In the genomic region with DNA sequence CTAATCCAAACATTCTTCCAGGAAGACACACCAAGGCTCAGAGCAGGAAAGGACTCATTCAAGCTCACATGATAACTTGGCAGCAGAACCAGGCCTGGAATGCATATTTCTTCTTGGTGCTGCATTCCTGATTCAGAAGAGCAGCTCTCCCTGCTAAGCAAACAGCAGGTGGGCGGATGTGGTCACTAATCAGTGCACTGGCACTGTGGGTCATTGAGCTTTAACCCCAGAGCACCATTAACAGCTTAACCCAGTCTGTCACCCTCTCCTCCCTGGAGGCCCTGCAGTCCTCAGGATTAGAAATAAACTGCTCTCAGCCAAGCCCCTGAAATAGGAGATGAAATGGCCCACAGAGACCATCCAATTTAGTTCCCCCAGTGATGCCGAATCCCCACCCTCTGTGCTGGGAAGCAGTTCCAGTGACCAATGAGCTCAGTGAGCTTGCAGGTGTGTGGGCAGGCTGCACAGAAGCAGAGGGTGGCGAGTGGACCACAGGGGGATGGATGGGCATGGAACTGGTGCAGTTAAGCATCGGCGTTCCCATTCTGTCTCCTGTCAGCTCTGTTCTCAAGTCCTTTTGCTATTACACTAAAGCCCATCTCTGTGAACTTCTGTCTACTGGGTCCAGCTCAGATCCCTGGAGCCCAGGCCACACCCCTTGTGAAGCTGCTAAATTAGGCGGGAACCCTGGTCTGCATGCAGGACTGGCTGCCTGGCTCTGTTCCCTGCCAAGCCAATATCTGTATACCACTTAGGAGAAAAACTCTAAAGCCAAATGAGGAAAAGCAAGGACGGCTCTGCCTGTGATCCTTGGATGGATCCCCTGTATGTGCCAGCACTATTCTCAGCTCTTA, we compare ENCODE assay signal across 9 cellular contexts. TPM values are rescaled to one million over a fixed set of nuclear protein-coding genes. Genes with fewer than 3 reads are reported as not detected.
DNase-seq lines count a peak whose midpoint lies in the region; ATAC-seq, FAIRE-seq and TF ChIP-seq lines count a peak whose summit lies in the region.
"Had no signal": no experiment of that assay in that cellular context is flagged by ENCODE, and none has a peak within 500 bp of the region (broad histone marks: within the 10 kb centered on the region; RNA-seq: fewer than 3 reads in every experiment).

No MANE protein-coding gene starts in this region.

- H2AFZ ChIP-seq in keratinocyte (ENCODE audit: control insufficient read depth, low read length) = no peak overlapping the region

- no peak overlapping the region for H3K4me3 ChIP-seq in astrocyte of the spinal cord (ENCODE audit: low read depth, low read length)
- no peak overlapping the region for H3K4me3 ChIP-seq in keratinocyte (ENCODE audit: control insufficient read depth in 2 of 3, extremely low read depth in 1 of 3, insufficient read depth in 2 of 3, low read depth in 1 of 3, low read length in 3 of 3)

- no peak for FAIRE-seq in keratinocyte (lab: Jason Lieb, UNC)

- H3K9me3 ChIP-seq in keratinocyte (ENCODE audit: control insufficient read depth, low read depth, low read length) = no peaks in the 10 kb centered on the region

- H3K9ac ChIP-seq in keratinocyte (ENCODE audit: control insufficient read depth, extremely low read depth, insufficient read depth, low read length) = no peak overlapping the region

- dilution Hi-C loops in keratinocyte (cut with MboI; ENCODE audit: extremely low pct_ligation_motif_present, low sequenced_read_pairs) = no loop called here

- in situ Hi-C loops in astrocyte of the spinal cord (cut with HindIII; ENCODE audit: low sequenced_read_pairs) = no loop called here

- TF ChIP-seq CTCF in astrocyte of the spinal cord (IDR thresholded peaks at IDR 0.05; ENCODE audit: low read depth, low read length) (no peak), keratinocyte (optimal IDR thresholded peaks at IDR 0.05 in 1 of 3, IDR thresholded peaks at IDR 0.05 in 1 of 3, conservative IDR thresholded peaks at IDR 0.05 in 1 of 3; ENCODE audit: extremely low read depth in 1 of 3, insufficient read depth in 2 of 3, low read length in 3 of 3) (no peak)

- H3K9me1 ChIP-seq in keratinocyte (ENCODE audit: control insufficient read depth, extremely low read depth, insufficient read depth, low read length) = no peaks in the 10 kb centered on the region

- H4K20me1 ChIP-seq in keratinocyte (ENCODE audit: control insufficient read depth, extremely low read depth, insufficient read depth, low read length) = no peaks in the 10 kb centered on the region

- DNase-seq in A172 (ENCODE audit: low spot score) (peak; percentile 100), astrocyte of the spinal cord (ENCODE audit: low read depth, low spot score) (peak; percentile 93), keratinocyte (ENCODE audit: low read depth, low spot score) (peak; percentile 59), NCI-H128 (lab: John Stamatoyannopoulos, UW; ENCODE audit: unreplicated experiment) (no peak), C1 segment of cervical spinal cord (lab: John Stamatoyannopoulos, UW) (no peak), NOMO-1 (lab: John Stamatoyannopoulos, UW; ENCODE audit: unreplicated experiment in 2 of 2) (no peak)
- DNase-seq: head of caudate nucleus had no signal

- H3K4me2 ChIP-seq in keratinocyte (ENCODE audit: control insufficient read depth, extremely low read depth, insufficient read depth, low read depth, low read length) = no peak overlapping the region

- no peak overlapping the region for H3K27ac ChIP-seq in keratinocyte (ENCODE audit: control insufficient read depth, insufficient read depth, low read length)

- H3K36me3 ChIP-seq in keratinocyte (ENCODE audit: control insufficient read depth in 2 of 2, extremely low read depth in 1 of 2, insufficient read depth in 2 of 2, low read length in 2 of 2) = no peaks in the 10 kb centered on the region

- no peaks in the 10 kb centered on the region for H3K27me3 ChIP-seq in keratinocyte (ENCODE audit: control insufficient read depth, extremely low read depth, insufficient read depth, low read length)

- H3K79me2 ChIP-seq in keratinocyte (ENCODE audit: control insufficient read depth, insufficient read depth, low read length) = no peaks in the 10 kb centered on the region

- peak; percentile 47 for ATAC-seq in HG03378 (IDR thresholded peaks at IDR 0.05; ENCODE audit: unreplicated experiment)
- no peak for ATAC-seq in activated CD4-positive, CD25-positive, alpha-beta regulatory T cell treated with anti-CD3 and anti-CD28 coated beads, Interleukin-2, amount 50 U/mL, for 24 hours

- H3K4me1 ChIP-seq in keratinocyte (ENCODE audit: control insufficient read depth, extremely low read depth, insufficient read depth, low read length) = peaks cover 5% of the 10 kb centered on the region

RNA-seq across cellular contexts. Expression of gene MEGF9, which starts 16.6 kb away (rescaled TPM):
- total RNA-seq in A172 (2014; rRNA removed; shearing (Covaris generic)) = 17.3 and 17.4 TPM in 2 replicates
- polyA plus RNA-seq in keratinocyte = 8.2 to 11.2 TPM (median 9.8 TPM) in 3 replicates
- 5.3 TPM for polyA plus RNA-seq in keratinocyte (2011; ENCODE audit: low read depth)
- polyA plus RNA-seq in keratinocyte (2011; cell fraction: cytosol; rRNA removed) = 8.2 and 14.9 TPM in 2 replicates
- 17.2 and 19.9 TPM in 2 replicates for polyA plus RNA-seq in keratinocyte (2011; cell fraction: nucleus; rRNA removed)
- 8.2 and 12.3 TPM in 2 replicates for polyA plus RNA-seq in keratinocyte (2012; ENCODE audit: low replicate concordance)
- 3.7 to 10.6 TPM (median 10.6 TPM) in 3 replicates for polyA minus RNA-seq in keratinocyte
- polyA minus RNA-seq in keratinocyte (2011; cell fraction: cytosol; rRNA and poly(A)+ RNA removed) = 12.1 TPM
- 13.2 and 24.9 TPM in 2 replicates for polyA minus RNA-seq in keratinocyte (2011; cell fraction: nucleus; rRNA and poly(A)+ RNA removed)

Comparison
In these comparisons a context has a peak if more than half of its experiments do, and no peak if none do; other contexts are left out.
1. DNase-seq: peak in A172 (single experiment), astrocyte of the spinal cord (single experiment) and keratinocyte (single experiment); none in NCI-H128 (single experiment), C1 segment of cervical spinal cord (0 of 14) and NOMO-1 (0 of 2).